ENCODE assay signal across 17 cellular contexts in genomic region chr20:8223096-8223870, GRCh38.
DNase-seq lines count a peak whose midpoint lies in the region; ATAC-seq, FAIRE-seq and TF ChIP-seq lines count a peak whose summit lies in the region.
"Had no signal": no experiment of that assay in that cellular context is flagged by ENCODE, and none has a peak within 500 bp of the region (broad histone marks: within the 10 kb centered on the region; RNA-seq: fewer than 3 reads in every experiment).

No MANE protein-coding gene starts in this region.

- no peaks in the 10 kb centered on the region for H3K27me3 Mint-ChIP-seq in HFFc6 (ENCODE audit: insufficient read depth)
- H3K27me3 Mint-ChIP-seq in T-helper 17 cell: no peaks in the 10 kb centered on the region

- H3K27me3 ChIP-seq in ACC112 (ENCODE audit: insufficient read depth, low read length) (no peaks in the 10 kb centered on the region), hepatocyte (no peaks in the 10 kb centered on the region), small intestine (ENCODE audit: control insufficient read depth in 2 of 2, insufficient read depth in 2 of 2, low read length in 2 of 2) (no peaks in the 10 kb centered on the region)

- H3K4me1 ChIP-seq in ACC112 (ENCODE audit: control insufficient read depth, insufficient read depth, low read length, unreplicated experiment): peaks cover 36% of the 10 kb centered on the region
- H3K4me1 ChIP-seq in hepatocyte (ENCODE audit: insufficient read depth): peaks cover 6% of the 10 kb centered on the region
- H3K4me1 ChIP-seq in small intestine (ENCODE audit: control insufficient read depth in 2 of 2, insufficient read depth in 1 of 2, low read depth in 1 of 2, low read length in 1 of 2): no peaks in the 10 kb centered on the region

- peak overlapping the region; percentile 40 for H2AFZ ChIP-seq in ACC112 (ENCODE audit: low read length, unreplicated experiment)
- H2AFZ ChIP-seq in hepatocyte: peak overlapping the region; percentile 8

- H3K36me3 ChIP-seq in ACC112 (ENCODE audit: insufficient read depth, low read length): no peaks in the 10 kb centered on the region
- no peaks in the 10 kb centered on the region for H3K36me3 ChIP-seq in hepatocyte (replicated peaks; ENCODE audit: insufficient read depth, low read depth)
- no peaks in the 10 kb centered on the region for H3K36me3 ChIP-seq in small intestine (ENCODE audit: control insufficient read depth in 2 of 2, insufficient read depth in 2 of 2, low read length in 2 of 2)

- H3K27ac Mint-ChIP-seq in HFFc6 (peak overlapping the region; percentile 92), T-helper 17 cell (no peak overlapping the region)
- H3K27ac Mint-ChIP-seq: activated CD4-positive, alpha-beta memory T cell treated with anti-CD3 and anti-CD28 coated beads for 36 hours; naive thymus-derived CD4-positive, alpha-beta T cell; T-helper 2 cell treated with Interferon-gamma antibody and Interleukin-4, amounts not matched to agents 5 μg/mL and 100 μg/mL, for 36 hours had no signal

- peak; percentile 75 for DNase-seq in HFFc6
- DNase-seq in astrocyte of the hippocampus (ENCODE audit: low read depth, low spot score): peak; percentile 81
- no peak for DNase-seq in hepatocyte (ENCODE audit: low spot score)
- no peak for DNase-seq in T-helper 17 cell
- no peak for DNase-seq in HuH-7 (ENCODE audit: low spot score)
- no peak for DNase-seq in small intestine
- DNase-seq in NCI-H2029 treated with DMSO at 0.1 percent for 48 hours (lab: John Stamatoyannopoulos, UW): no peak
- DNase-seq: activated CD4-positive, alpha-beta memory T cell treated with anti-CD3 and anti-CD28 coated beads for 36 hours; activated effector memory CD4-positive, alpha-beta T cell treated with Interleukin-2 at 50 U/mL for 16 hours; cerebellar nuclear complex; kidney glomerular epithelial cell; naive thymus-derived CD4-positive, alpha-beta T cell; stimulated activated CD4-positive, alpha-beta T cell treated with anti-CD3 and anti-CD28 coated beads, Interleukin-12 subunit alpha, Interleukin-12 subunit beta, amount 100 ng/mL, for 4 hours had no signal

- ATAC-seq in T-helper 17 cell: no peak
- ATAC-seq: naive thymus-derived CD4-positive, alpha-beta T cell had no signal

- no peaks in the 10 kb centered on the region for H3K9me3 Mint-ChIP-seq in HFFc6
- H3K9me3 Mint-ChIP-seq: activated CD4-positive, alpha-beta memory T cell treated with anti-CD3 and anti-CD28 coated beads for 36 hours; T-helper 2 cell treated with Interferon-gamma antibody and Interleukin-4, amounts not matched to agents 5 μg/mL and 100 μg/mL, for 36 hours had no signal

- no peaks in the 10 kb centered on the region for H3K79me2 ChIP-seq in ACC112 (ENCODE audit: control insufficient read depth, insufficient read depth, low read length, unreplicated experiment)
- no peaks in the 10 kb centered on the region for H3K79me2 ChIP-seq in hepatocyte

- FAIRE-seq in small intestine (lab: Jason Lieb, UNC): no peak
- FAIRE-seq: frontal cortex, RCC 7860 had no signal

- H3K27ac ChIP-seq in ACC112 (ENCODE audit: low read depth, low read length) (peak overlapping the region; percentile 88), hepatocyte (peak overlapping the region; percentile 6), small intestine (ENCODE audit: low read depth in 1 of 2, low read length in 1 of 2) (no peak overlapping the region)

- H3K9me3 ChIP-seq in hepatocyte (ENCODE audit: low read depth) (no peaks in the 10 kb centered on the region), T-helper 17 cell (ENCODE audit: control insufficient read depth, low read length, poor library complexity, severe bottlenecking) (no peaks in the 10 kb centered on the region), small intestine (ENCODE audit: control insufficient read depth, low read depth) (no peaks in the 10 kb centered on the region)

- H3K36me3 Mint-ChIP-seq in HFFc6 (ENCODE audit: low read depth): peaks cover 9% of the 10 kb centered on the region
- peaks cover 2% of the 10 kb centered on the region for H3K36me3 Mint-ChIP-seq in T-helper 17 cell (ENCODE audit: low read depth)
- H3K36me3 Mint-ChIP-seq: activated CD4-positive, alpha-beta memory T cell treated with anti-CD3 and anti-CD28 coated beads for 36 hours had no signal

- H3K4me2 ChIP-seq in hepatocyte: peak overlapping the region; percentile 10

- H3K4me3 Mint-ChIP-seq in HFFc6 (peak overlapping the region; percentile 74), T-helper 17 cell (no peak overlapping the region)
- H3K4me3 Mint-ChIP-seq: activated CD4-positive, alpha-beta memory T cell treated with anti-CD3 and anti-CD28 coated beads for 36 hours; naive thymus-derived CD4-positive, alpha-beta T cell; T-helper 2 cell treated with Interferon-gamma antibody and Interleukin-4, amounts not matched to agents 5 μg/mL and 100 μg/mL, for 36 hours had no signal

- H3K4me1 Mint-ChIP-seq in HFFc6 (ENCODE audit: low read depth) (peaks cover 80% of the 10 kb centered on the region), T-helper 17 cell (peaks cover 9% of the 10 kb centered on the region)

- H3K9me2 ChIP-seq in hepatocyte (replicated peaks; ENCODE audit: insufficient read depth): no peaks in the 10 kb centered on the region

- H4K20me1 ChIP-seq in hepatocyte (ENCODE audit: insufficient read depth, poor library complexity, severe bottlenecking): no peaks in the 10 kb centered on the region

- TF ChIP-seq CTCF in HFFc6 (IDR thresholded peaks at IDR 0.05): no peak
- no peak for TF ChIP-seq CTCF in hepatocyte (IDR thresholded peaks at IDR 0.05; ENCODE audit: poor library complexity)

- H3K4me3 ChIP-seq in ACC112 (ENCODE audit: low read depth, low read length) (peak overlapping the region; percentile 26; the same call in 1 of the 2 replicates), hepatocyte (no peak overlapping the region), small intestine (ENCODE audit: low read depth in 1 of 2, low read length in 2 of 2) (no peak overlapping the region)

- WGBS in hepatocyte (ENCODE audit: low lambda C conversion rate, missing lambda C conversion rate): 43% methylated on average over 2 of the region's 2 CpGs
- WGBS in small intestine, 3 donors: 63 to 88% (median 79%) methylated on average over 2 of the region's 2 CpGs

Comparison
In these comparisons a context has a peak if more than half of its experiments do, and no peak if none do; other contexts are left out.
1. H3K27ac ChIP-seq: peak in ACC112 (single experiment) and hepatocyte (single experiment); none in small intestine (0 of 2).
2. DNase-seq: peak in HFFc6 (single experiment) and astrocyte of the hippocampus (single experiment); none in hepatocyte (single experiment), T-helper 17 cell (0 of 3), HuH-7 (single experiment), small intestine (single experiment) and NCI-H2029 treated with DMSO at 0.1 percent for 48 hours (single experiment).